ENCODE assay signal across 21 cellular contexts in genomic region chr12:91396296-91396695, GRCh38.
A peak's percentile ranks its signal among the peaks of the same experiment; 100 is the strongest.
DNase-seq lines count a peak whose midpoint lies in the region; ATAC-seq, FAIRE-seq and TF ChIP-seq lines count a peak whose summit lies in the region.
"Had no signal": no experiment of that assay in that cellular context is flagged by ENCODE, and none has a peak within 500 bp of the region (broad histone marks: within the 10 kb centered on the region; RNA-seq: fewer than 3 reads in every experiment).

No MANE protein-coding gene starts in this region.

- TF ChIP-seq CTCF in left ventricle myocardium inferior (IDR thresholded peaks at IDR 0.05; ENCODE audit: borderline replicate concordance) (no peak), transverse colon (IDR thresholded peaks at IDR 0.05) (no peak)

- H3K14ac ChIP-seq in mesenchymal stem cell (ENCODE audit: low read length in 2 of 2): no peak overlapping the region

- no peak overlapping the region for H3K4me2 ChIP-seq in mesenchymal stem cell (ENCODE audit: low read length, poor library complexity, severe bottlenecking)
- H3K4me2 ChIP-seq: A549; BLaER1 treated with 17β-estradiol and CSF1 and Interleukin-3, amounts not matched to agents 10 nM and 100 nM had no signal

- DNase-seq in left ventricle myocardium superior (no peak), left ventricle myocardium inferior (no peak), left colon (no peak), small intestine (peak; percentile 83), transverse colon (no peak), mesenchymal stem cell (no peak)
- DNase-seq: AML-193; Caco-2; Calu3; CD4-positive, alpha-beta T cell; CD8-positive, alpha-beta T cell; DMS79 treated with DMSO at 0.1 percent for 48 hours; GF-D8 had no signal

- H3K4me3 ChIP-seq in left ventricle myocardium inferior (no peak overlapping the region), small intestine (ENCODE audit: low read depth in 1 of 2, low read length in 2 of 2) (no peak overlapping the region), transverse colon (no peak overlapping the region), mesenchymal stem cell (ENCODE audit: insufficient read depth in 1 of 2, low read depth in 1 of 2, low read length in 2 of 2) (no peak overlapping the region)
- H3K4me3 ChIP-seq: A549; BLaER1 treated with 17β-estradiol and CSF1 and Interleukin-3, amounts not matched to agents 10 nM and 100 nM had no signal

- H2BK120ac ChIP-seq in mesenchymal stem cell (ENCODE audit: low read depth, low read length): no peak overlapping the region

- H4K8ac ChIP-seq in mesenchymal stem cell (ENCODE audit: low read length): no peak overlapping the region

- ATAC-seq in left ventricle myocardium superior: peak; percentile 53
- ATAC-seq in left colon: peak; percentile 66
- ATAC-seq: A549; CD8-positive, alpha-beta T cell had no signal

- H3K9me3 ChIP-seq in left ventricle myocardium inferior (replicated peaks) (peaks cover 9% of the 10 kb centered on the region), small intestine (ENCODE audit: control insufficient read depth, low read depth) (no peaks in the 10 kb centered on the region), transverse colon (no peaks in the 10 kb centered on the region), mesenchymal stem cell (ENCODE audit: control insufficient read depth, low read length) (no peaks in the 10 kb centered on the region)

- H3K36me3 ChIP-seq in left ventricle myocardium inferior (no peaks in the 10 kb centered on the region), small intestine (ENCODE audit: control insufficient read depth in 2 of 2, insufficient read depth in 2 of 2, low read length in 2 of 2) (no peaks in the 10 kb centered on the region), transverse colon (no peaks in the 10 kb centered on the region), mesenchymal stem cell (ENCODE audit: control insufficient read depth in 1 of 2, insufficient read depth in 2 of 2, low read depth in 1 of 2, low read length in 2 of 2) (no peaks in the 10 kb centered on the region)
- H3K36me3 ChIP-seq: BLaER1 treated with 17β-estradiol and CSF1 and Interleukin-3, amounts not matched to agents 10 nM and 100 nM had no signal

- TF ChIP-seq EP300 in transverse colon (IDR thresholded peaks at IDR 0.05; ENCODE audit: low read depth): no peak

- H2AFZ ChIP-seq in mesenchymal stem cell (ENCODE audit: low read depth, low read length): no peak overlapping the region

- in situ Hi-C loops in transverse colon (cut with MboI; ENCODE audit: low pct_ligation_motif_present in 1 of 4, low pct_unique_long_range_greater_than_20kb in 1 of 4, low sequenced_read_pairs in 3 of 4): loop anchor here (25.0 kb wide), 2 partner anchors 416 to 741 kb away; partner anchors contain the start of gene BTG1 (in 2 of the 4)

- H3K27me3 ChIP-seq in left ventricle myocardium inferior (ENCODE audit: low read depth): no peaks in the 10 kb centered on the region
- no peaks in the 10 kb centered on the region for H3K27me3 ChIP-seq in small intestine (ENCODE audit: control insufficient read depth in 2 of 2, insufficient read depth in 2 of 2, low read length in 2 of 2)
- no peaks in the 10 kb centered on the region for H3K27me3 ChIP-seq in transverse colon
- H3K27me3 ChIP-seq in mesenchymal stem cell (ENCODE audit: control insufficient read depth in 1 of 2, insufficient read depth in 1 of 2, low read length in 2 of 2): peaks cover 0 to 4% of the 10 kb centered on the region in 2 experiments
- H3K27me3 ChIP-seq: BLaER1 treated with 17β-estradiol and CSF1 and Interleukin-3, amounts not matched to agents 10 nM and 100 nM had no signal

- H2BK12ac ChIP-seq in mesenchymal stem cell (ENCODE audit: low read length in 2 of 2): no peak overlapping the region

- H2AK5ac ChIP-seq in mesenchymal stem cell (ENCODE audit: low read length, severe bottlenecking): no peak overlapping the region

- no peak overlapping the region for H3K23ac ChIP-seq in mesenchymal stem cell (ENCODE audit: low read length in 2 of 2)

- no peak overlapping the region for H4K91ac ChIP-seq in mesenchymal stem cell (ENCODE audit: low read length)

- TF ChIP-seq POLR2A in transverse colon (IDR thresholded peaks at IDR 0.05): no peak

- intact Hi-C loops in left ventricle myocardium superior (cut with micrococcal nuclease) (no loop called here), left ventricle myocardium inferior (cut with micrococcal nuclease) (no loop called here), left colon (cut with DNase I, micrococcal nuclease) (no loop called here), transverse colon (cut with DNase I; ENCODE audit: low total_unique reads) (no loop called here)

- H3K9ac ChIP-seq in mesenchymal stem cell (ENCODE audit: low read length): no peak overlapping the region
- H3K9ac ChIP-seq: BLaER1 treated with 17β-estradiol and CSF1 and Interleukin-3, amounts not matched to agents 10 nM and 100 nM had no signal

- H3K4ac ChIP-seq in mesenchymal stem cell (ENCODE audit: low read depth in 1 of 2, low read length in 2 of 2): no peak overlapping the region

- peaks cover 3% of the 10 kb centered on the region for H3K4me1 ChIP-seq in left ventricle myocardium inferior
- H3K4me1 ChIP-seq in small intestine (ENCODE audit: control insufficient read depth in 2 of 2, insufficient read depth in 1 of 2, low read depth in 1 of 2, low read length in 1 of 2): no peaks in the 10 kb centered on the region
- H3K4me1 ChIP-seq in transverse colon: peaks cover 0 to 18% (median 2%) of the 10 kb centered on the region in 4 donors
- H3K4me1 ChIP-seq in mesenchymal stem cell (ENCODE audit: control insufficient read depth, insufficient read depth, low read depth, low read length): no peaks in the 10 kb centered on the region
- H3K4me1 ChIP-seq: A549; BLaER1 treated with 17β-estradiol and CSF1 and Interleukin-3, amounts not matched to agents 10 nM and 100 nM had no signal

- no peak overlapping the region for H3K18ac ChIP-seq in mesenchymal stem cell (ENCODE audit: low read depth in 1 of 2, low read length in 2 of 2)

- H2BK5ac ChIP-seq in mesenchymal stem cell (ENCODE audit: low read depth, low read length, poor library complexity, severe bottlenecking): no peak overlapping the region

- no peak for FAIRE-seq in small intestine (lab: Jason Lieb, UNC)
- FAIRE-seq: A549, D721Med, G401.6, GM12891, GM19239 had no signal

- no peaks in the 10 kb centered on the region for H3K79me1 ChIP-seq in mesenchymal stem cell (replicated peaks; ENCODE audit: low read length, poor library complexity, severe bottlenecking)

- no peak overlapping the region for H2BK15ac ChIP-seq in mesenchymal stem cell (ENCODE audit: low read depth, poor library complexity, severe bottlenecking)

- no peak overlapping the region for H3K27ac ChIP-seq in left ventricle myocardium inferior (replicated peaks)
- H3K27ac ChIP-seq in small intestine (ENCODE audit: low read depth in 1 of 2, low read length in 1 of 2): no peak overlapping the region
- no peak overlapping the region for H3K27ac ChIP-seq in transverse colon
- no peak overlapping the region for H3K27ac ChIP-seq in mesenchymal stem cell (ENCODE audit: low read length, poor library complexity, severe bottlenecking)
- H3K27ac ChIP-seq: 22Rv1; A549; BLaER1 treated with 17β-estradiol and CSF1 and Interleukin-3, amounts not matched to agents 10 nM and 100 nM; C4-2B had no signal
